In the genomic region with DNA sequence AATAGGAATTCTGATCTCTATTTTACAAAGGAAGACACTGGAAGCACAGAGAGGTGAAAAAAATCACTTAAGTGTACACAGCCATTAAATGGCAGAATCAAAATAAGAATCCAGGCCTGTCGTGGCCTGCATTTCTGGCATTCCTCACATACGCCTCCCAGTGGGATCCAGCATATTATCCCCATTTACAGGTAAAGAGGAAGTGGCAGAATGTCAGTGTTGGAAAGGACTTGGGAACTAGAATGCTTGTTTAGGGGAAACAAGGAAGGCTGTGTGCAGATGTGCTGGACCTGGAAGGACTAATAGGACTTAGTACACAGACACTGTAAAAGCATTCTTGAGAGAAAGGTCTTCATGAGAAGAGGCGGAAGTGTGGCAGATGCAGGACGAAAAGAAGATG, we compare ENCODE assay signal across 23 cellular contexts.
DNase-seq lines count a peak whose midpoint lies in the region; ATAC-seq and TF ChIP-seq lines count a peak whose summit lies in the region.
"Had no signal": no experiment of that assay in that cellular context is flagged by ENCODE, and none has a peak within 500 bp of the region (broad histone marks: within the 10 kb centered on the region; RNA-seq: fewer than 3 reads in every experiment).

No MANE protein-coding gene starts in this region.

- peak overlapping the region; percentile 99 for H3K27ac Mint-ChIP-seq in WTC11
- H3K27ac Mint-ChIP-seq: activated CD8-positive, alpha-beta T cell treated with anti-CD3 and anti-CD28 coated beads, Interleukin-2, amount 10 ng/mL, durations not matched to agents 7 days and 5 days; CD8-positive, alpha-beta memory T cell; stimulated activated memory B cell treated with anti-CD40 and anti-IgM and Interleukin-4, amounts not matched to agents 10 μg/mL and 1 μg/mL and 100 μg/mL, for 72 hours had no signal

- H3K9ac ChIP-seq in HUES48 (ENCODE audit: low read depth, low read length) (peak overlapping the region; percentile 44; the same call in 1 of the 2 replicates), trophoblast cell (ENCODE audit: low read length) (no peak overlapping the region)

- H3K36me3 Mint-ChIP-seq in WTC11 = no peaks in the 10 kb centered on the region
- H3K36me3 Mint-ChIP-seq: CD8-positive, alpha-beta memory T cell; stimulated activated memory B cell treated with anti-CD40 and anti-IgM and Interleukin-4, amounts not matched to agents 10 μg/mL and 1 μg/mL and 100 μg/mL, for 72 hours had no signal

- H2BK5ac ChIP-seq in trophoblast cell (ENCODE audit: low read depth, low read length, poor library complexity) = no peak overlapping the region

- H3K9me3 ChIP-seq in HUES48 (ENCODE audit: control insufficient read depth, insufficient read depth, low read length) (no peaks in the 10 kb centered on the region), trophoblast cell (ENCODE audit: insufficient read depth, low read depth, low read length) (no peaks in the 10 kb centered on the region)
- H3K9me3 ChIP-seq: thoracic aorta had no signal

- no peak overlapping the region for H4K8ac ChIP-seq in trophoblast cell (ENCODE audit: low read depth, low read length)

- H3K4me2 ChIP-seq in trophoblast cell (ENCODE audit: low read length) = peak overlapping the region; percentile 22

- H3K27ac ChIP-seq in HUES48 (ENCODE audit: low read depth, low read length) (peak overlapping the region; percentile 91), trophoblast cell (ENCODE audit: low read depth, low read length) (no peak overlapping the region)
- H3K27ac ChIP-seq: brain microvascular endothelial cell, coronary artery, thoracic aorta had no signal

- H2AK5ac ChIP-seq in trophoblast cell (ENCODE audit: low read length) = no peak overlapping the region

- peaks cover 3% of the 10 kb centered on the region for H3K79me1 ChIP-seq in trophoblast cell (ENCODE audit: low read length)

- no peak for TF ChIP-seq CTCF in WTC11 (IDR thresholded peaks at IDR 0.05)

- H2BK12ac ChIP-seq in trophoblast cell (ENCODE audit: low read length) = no peak overlapping the region

- CTCF ChIA-PET in WTC11 (lab: Charles Lee) = interaction anchor here (1.0 to 1.8 kb wide), 2 partner anchors 68 to 192 kb away, joined by 3 to 8 read pairs; no protein-coding TSS in a partner anchor

- H2AFZ ChIP-seq in trophoblast cell (ENCODE audit: insufficient read depth, low read length, poor library complexity) = no peak overlapping the region

- no peaks in the 10 kb centered on the region for H3K27me3 Mint-ChIP-seq in WTC11 (ENCODE audit: low read depth)
- H3K27me3 Mint-ChIP-seq: CD8-positive, alpha-beta memory T cell; stimulated activated memory B cell treated with anti-CD40 and anti-IgM and Interleukin-4, amounts not matched to agents 10 μg/mL and 1 μg/mL and 100 μg/mL, for 72 hours had no signal

- no peak overlapping the region for H3K18ac ChIP-seq in trophoblast cell (ENCODE audit: low read length)

- POLR2A ChIA-PET in WTC11 (lab: Charles Lee) = no interaction called here

- ATAC-seq in WTC11 (peak; percentile 88), GM18858 (IDR thresholded peaks at IDR 0.05; ENCODE audit: unreplicated experiment) (no peak), HG02798 (IDR thresholded peaks at IDR 0.05; ENCODE audit: poor library complexity, unreplicated experiment) (no peak)
- ATAC-seq: activated CD4-positive, CD25-positive, alpha-beta regulatory T cell treated with anti-CD3 and anti-CD28 coated beads, Interleukin-2, amount 50 U/mL, for 24 hours; activated CD8-positive, alpha-beta T cell treated with anti-CD3 and anti-CD28 coated beads, Interleukin-2, amount 10 ng/mL, durations not matched to agents 7 days and 5 days; Right ventricle myocardium inferior; stimulated activated memory B cell treated with anti-CD40 and anti-IgM and Interleukin-4, amounts not matched to agents 10 μg/mL and 1 μg/mL and 100 μg/mL, for 72 hours had no signal

- H4K12ac ChIP-seq in trophoblast cell (ENCODE audit: low read depth, low read length) = no peak overlapping the region

- H3K79me2 ChIP-seq in trophoblast cell (ENCODE audit: control insufficient read depth, insufficient read depth, low read length, poor library complexity) = peaks cover 3% of the 10 kb centered on the region

- no peak overlapping the region for H3K14ac ChIP-seq in trophoblast cell (ENCODE audit: low read length)

- no peak overlapping the region for H2BK120ac ChIP-seq in trophoblast cell (ENCODE audit: insufficient read depth, low read length, poor library complexity)

- H3K4me3 ChIP-seq in HUES48 (ENCODE audit: low read depth, low read length) (peak overlapping the region; percentile 31; the same call in 1 of the 2 replicates), trophoblast cell (ENCODE audit: low read depth, low read length) (no peak overlapping the region)
- H3K4me3 ChIP-seq: coronary artery, thoracic aorta had no signal

- peaks cover under 1% of the 10 kb centered on the region; the same call in 1 of the 2 replicates for H3K9me3 Mint-ChIP-seq in WTC11
- H3K9me3 Mint-ChIP-seq: stimulated activated memory B cell treated with anti-CD40 and anti-IgM and Interleukin-4, amounts not matched to agents 10 μg/mL and 1 μg/mL and 100 μg/mL, for 72 hours had no signal

- H3K27me3 ChIP-seq in HUES48 (ENCODE audit: control insufficient read depth, insufficient read depth, low read length) = no peaks in the 10 kb centered on the region
- no peaks in the 10 kb centered on the region for H3K27me3 ChIP-seq in trophoblast cell (ENCODE audit: insufficient read depth, low read length)
- H3K27me3 ChIP-seq: brain microvascular endothelial cell had no signal

- no peak overlapping the region for H3K23ac ChIP-seq in trophoblast cell (ENCODE audit: low read length)

- peaks cover 51% of the 10 kb centered on the region for H3K4me1 Mint-ChIP-seq in WTC11
- H3K4me1 Mint-ChIP-seq: CD8-positive, alpha-beta memory T cell; stimulated activated memory B cell treated with anti-CD40 and anti-IgM and Interleukin-4, amounts not matched to agents 10 μg/mL and 1 μg/mL and 100 μg/mL, for 72 hours had no signal

- H3K36me3 ChIP-seq in HUES48 (ENCODE audit: control insufficient read depth, insufficient read depth, low read length) (no peaks in the 10 kb centered on the region), trophoblast cell (ENCODE audit: control insufficient read depth in 1 of 2, insufficient read depth in 2 of 2, low read length in 2 of 2) (no peaks in the 10 kb centered on the region)
- H3K36me3 ChIP-seq: brain microvascular endothelial cell, thoracic aorta had no signal

- H3K4ac ChIP-seq in trophoblast cell (ENCODE audit: low read depth, low read length) = no peak overlapping the region

- WGBS in trophoblast cell (ENCODE audit: extremely low coverage, insufficient coverage, insufficient read length) = no CpG with 5 or more reads among the region's 4 CpGs

- peaks cover 36% of the 10 kb centered on the region for H3K4me1 ChIP-seq in HUES48 (ENCODE audit: control insufficient read depth, insufficient read depth, low read length)
- peaks cover 3% of the 10 kb centered on the region in 2 experiments for H3K4me1 ChIP-seq in trophoblast cell (ENCODE audit: control insufficient read depth in 1 of 2, insufficient read depth in 2 of 2, low read length in 2 of 2)

- DNase-seq in WTC11 (ENCODE audit: low spot score) = peak; percentile 54
- peak; percentile 80 for DNase-seq in iPS DF 19.7 (ENCODE audit: low read depth, low spot score)
- no peak for DNase-seq in trophoblast cell
- DNase-seq in ecto neural progenitor cell (ENCODE audit: low spot score) = no peak
- DNase-seq: activated CD8-positive, alpha-beta T cell treated with anti-CD3 and anti-CD28 coated beads, Interleukin-2, amount 10 ng/mL, durations not matched to agents 7 days and 5 days; AML-193; brain microvascular endothelial cell; CD8-positive, alpha-beta memory T cell; DMS53; glutamatergic neuron; kidney; NCI-H1694 treated with DMSO at 0.1 percent for 48 hours; NCI-H226; NCI-H82; stimulated activated CD4-positive, alpha-beta T cell treated with anti-CD3 and anti-CD28 coated beads, Interleukin-1b, Interleukin-23, amount 100 ng/mL, for 48 hours had no signal

- H3K4me3 Mint-ChIP-seq in WTC11 = peak overlapping the region; percentile 16
- H3K4me3 Mint-ChIP-seq: activated CD8-positive, alpha-beta T cell treated with anti-CD3 and anti-CD28 coated beads, Interleukin-2, amount 10 ng/mL, durations not matched to agents 7 days and 5 days; CD8-positive, alpha-beta memory T cell; stimulated activated memory B cell treated with anti-CD40 and anti-IgM and Interleukin-4, amounts not matched to agents 10 μg/mL and 1 μg/mL and 100 μg/mL, for 72 hours had no signal

- H4K91ac ChIP-seq in trophoblast cell (ENCODE audit: low read depth, low read length) = no peak overlapping the region

TF ChIP-seq in WTC11, 78 proteins besides CTCF, POLR2A, EP300 and RAD21:
- TF ChIP-seq ETV6 (CRISPR knock-in tag; IDR thresholded peaks at IDR 0.05) (peak; percentile 79), GRHL2 (CRISPR knock-in tag; IDR thresholded peaks at IDR 0.05; ENCODE audit: insufficient replicate concordance, severe bottlenecking) (no peak), PRRX2 (CRISPR knock-in tag; IDR thresholded peaks at IDR 0.05) (0 out of 2 replicates have a peak, but pooled peaks have one; percentile 36), TEAD4 (CRISPR knock-in tag; IDR thresholded peaks at IDR 0.05) (peak; percentile 96; the same call in 1 of the 2 replicates), FOXK1 (CRISPR knock-in tag; IDR thresholded peaks at IDR 0.05) (peak; percentile 16; the same call in 1 of the 2 replicates), TEAD1 (CRISPR knock-in tag; IDR thresholded peaks at IDR 0.05) (peak; percentile 99), ZNF232 (CRISPR knock-in tag; IDR thresholded peaks at IDR 0.05) (no peak)
- TF ChIP-seq, protein P1, sequence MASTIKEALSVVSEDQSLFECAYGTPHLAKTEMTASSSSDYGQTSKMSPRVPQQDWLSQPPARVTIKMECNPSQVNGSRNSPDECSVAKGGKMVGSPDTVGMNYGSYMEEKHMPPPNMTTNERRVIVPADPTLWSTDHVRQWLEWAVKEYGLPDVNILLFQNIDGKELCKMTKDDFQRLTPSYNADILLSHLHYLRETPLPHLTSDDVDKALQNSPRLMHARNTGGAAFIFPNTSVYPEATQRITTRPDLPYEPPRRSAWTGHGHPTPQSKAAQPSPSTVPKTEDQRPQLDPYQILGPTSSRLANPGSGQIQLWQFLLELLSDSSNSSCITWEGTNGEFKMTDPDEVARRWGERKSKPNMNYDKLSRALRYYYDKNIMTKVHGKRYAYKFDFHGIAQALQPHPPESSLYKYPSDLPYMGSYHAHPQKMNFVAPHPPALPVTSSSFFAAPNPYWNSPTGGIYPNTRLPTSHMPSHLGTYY (CRISPR knock-in tag; IDR thresholded peaks at IDR 0.05) = 0 out of 2 replicates have a peak, but pooled peaks have one; percentile 23

Comparison
In these comparisons a context has a peak if more than half of its experiments do, and no peak if none do; other contexts are left out.
1. DNase-seq: peak in WTC11 (single experiment) and iPS DF 19.7 (single experiment); none in trophoblast cell (0 of 2) and ecto neural progenitor cell (single experiment).